ENCODE assay signal across 9 cellular contexts in the genomic region with DNA sequence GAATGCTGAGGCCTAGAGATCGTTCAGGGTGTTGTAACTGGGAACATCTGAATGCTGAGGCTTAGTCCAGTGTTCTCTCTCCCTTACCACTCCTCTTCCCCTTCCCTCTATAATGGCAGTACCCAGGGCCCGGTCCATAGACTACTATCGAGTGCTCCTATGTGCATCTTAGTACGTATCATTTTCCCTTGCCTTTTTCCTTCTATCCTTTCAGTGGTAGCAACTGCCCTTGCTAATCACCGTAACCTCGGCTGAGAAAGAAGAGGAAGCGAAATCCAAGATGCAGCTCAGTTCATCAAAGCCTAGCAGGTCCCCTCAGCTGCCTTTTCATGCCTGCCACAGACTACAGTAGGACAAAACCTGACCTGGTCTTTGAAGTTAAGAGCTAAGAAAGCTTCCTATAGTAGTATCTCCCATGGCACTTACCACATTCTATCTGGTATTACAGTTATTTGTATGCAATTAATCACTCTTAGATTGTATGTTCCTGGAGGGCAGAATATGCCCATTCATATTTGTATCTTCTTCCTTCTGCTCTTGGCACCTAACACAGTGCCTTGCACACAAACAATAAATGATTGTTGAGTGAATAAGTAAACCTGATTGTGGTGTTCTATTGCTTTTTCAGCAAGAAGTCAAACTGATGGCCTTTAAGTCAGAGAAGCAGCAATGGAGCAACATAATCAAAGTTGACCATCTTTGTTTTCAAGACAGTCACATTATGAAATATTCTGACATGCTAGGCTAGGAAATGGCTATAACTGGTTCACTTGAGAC.
DNase-seq lines count a peak whose midpoint lies in the region; ATAC-seq and FAIRE-seq lines count a peak whose summit lies in the region.
"Had no signal": no experiment of that assay in that cellular context is flagged by ENCODE, and none has a peak within 500 bp of the region (broad histone marks: within the 10 kb centered on the region; RNA-seq: fewer than 3 reads in every experiment).

No MANE protein-coding gene starts in this region.

- H3K36me3 Mint-ChIP-seq in T-helper 1 cell treated with Interleukin-12 subunit alpha and Interleukin-12 subunit beta and Interleukin-4 antibody, amounts not matched to agents 30 μg/mL and 1 μg/mL, for 36 hours (ENCODE audit: low read depth): peaks cover 67% of the 10 kb centered on the region

- no peak for DNase-seq in T-helper 1 cell
- peak; percentile 65 for DNase-seq in SKM-1 treated with dmso at 0.1 percent for 144 hours (lab: John Stamatoyannopoulos, UW; ENCODE audit: unreplicated experiment)
- peak; percentile 23 for DNase-seq in pons (ENCODE audit: low spot score)
- DNase-seq in HTR-8/SVneo (ENCODE audit: insufficient read length, low spot score): no peak
- DNase-seq in anterior cingulate cortex (lab: John Stamatoyannopoulos, UW): no peak
- DNase-seq: foreskin keratinocyte had no signal

- no peaks in the 10 kb centered on the region for H3K9me3 Mint-ChIP-seq in T-helper 1 cell treated with Interleukin-12 subunit alpha and Interleukin-12 subunit beta and Interleukin-4 antibody, amounts not matched to agents 30 μg/mL and 1 μg/mL, for 36 hours

- peak; percentile 29 for ATAC-seq in HG02623 (IDR thresholded peaks at IDR 0.05; ENCODE audit: unreplicated experiment)
- no peak for ATAC-seq in GM21529 (IDR thresholded peaks at IDR 0.05; ENCODE audit: unreplicated experiment)
- ATAC-seq: foreskin keratinocyte had no signal

- H3K4me1 Mint-ChIP-seq in T-helper 1 cell treated with Interleukin-12 subunit alpha and Interleukin-12 subunit beta and Interleukin-4 antibody, amounts not matched to agents 30 μg/mL and 1 μg/mL, for 36 hours (ENCODE audit: low read depth): peaks cover 79% of the 10 kb centered on the region

- peak overlapping the region; percentile 72 for H3K27ac Mint-ChIP-seq in T-helper 1 cell treated with Interleukin-12 subunit alpha and Interleukin-12 subunit beta and Interleukin-4 antibody, amounts not matched to agents 30 μg/mL and 1 μg/mL, for 36 hours

- peak overlapping the region; percentile 59 for H3K4me3 Mint-ChIP-seq in T-helper 1 cell treated with Interleukin-12 subunit alpha and Interleukin-12 subunit beta and Interleukin-4 antibody, amounts not matched to agents 30 μg/mL and 1 μg/mL, for 36 hours

- no peaks in the 10 kb centered on the region for H3K27me3 Mint-ChIP-seq in T-helper 1 cell treated with Interleukin-12 subunit alpha and Interleukin-12 subunit beta and Interleukin-4 antibody, amounts not matched to agents 30 μg/mL and 1 μg/mL, for 36 hours (ENCODE audit: low read depth)

- no peak for FAIRE-seq in HTR-8/SVneo (lab: Jason Lieb, UNC)

Comparison
In these comparisons a context has a peak if more than half of its experiments do, and no peak if none do; other contexts are left out.
1. DNase-seq: peak in SKM-1 treated with dmso at 0.1 percent for 144 hours (single experiment) and pons (single experiment); none in T-helper 1 cell (0 of 5), HTR-8/SVneo (single experiment) and anterior cingulate cortex (0 of 58).